1 cellular context compared by ENCODE assay signal in the genomic region with DNA sequence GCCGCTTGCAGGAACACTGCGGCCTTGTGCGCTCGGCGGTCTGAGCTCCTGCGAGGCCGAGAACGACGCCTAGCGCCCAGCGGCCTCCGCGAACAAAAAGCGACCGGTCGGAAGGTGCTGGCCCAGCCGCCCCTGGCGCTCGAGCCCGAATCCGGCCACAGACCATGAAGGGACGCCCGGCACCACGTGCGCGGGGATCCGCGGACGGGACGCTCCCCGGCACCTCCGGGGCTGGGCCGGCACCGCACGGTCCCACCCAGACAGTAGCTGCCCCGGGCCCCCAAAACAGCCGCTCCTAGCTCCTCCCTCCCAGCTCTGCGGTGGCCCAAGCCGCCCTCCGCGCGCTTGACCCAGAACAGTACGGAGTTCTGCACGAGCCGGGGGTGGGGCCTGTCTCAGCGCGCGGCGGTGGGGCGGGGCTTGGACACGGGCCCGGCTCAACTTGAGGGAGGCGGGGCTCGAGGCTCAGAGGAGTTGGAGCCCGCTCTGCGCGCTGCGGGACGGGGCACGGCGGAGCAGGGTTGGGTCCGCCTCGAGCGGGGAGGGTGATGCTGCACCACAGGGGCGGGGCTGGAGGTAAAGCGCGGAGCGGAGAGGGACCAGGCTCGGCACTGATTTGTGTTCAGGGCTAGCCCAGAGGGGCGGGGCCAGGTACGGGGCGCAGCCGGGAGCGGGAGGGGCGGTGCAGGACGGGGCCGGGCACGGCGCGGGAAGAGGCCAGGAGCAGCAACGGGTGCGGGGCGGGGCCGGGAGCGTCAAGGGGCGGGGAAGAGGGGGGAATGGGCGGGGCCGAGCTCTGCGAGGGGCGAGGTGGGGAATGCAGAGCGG.
A peak's percentile ranks its signal among the peaks of the same experiment; 100 is the strongest.
TF ChIP-seq lines count a peak whose summit lies in the region.

No MANE protein-coding gene starts in this region.

TF ChIP-seq in K562, 482 proteins besides CTCF, POLR2A, EP300 and RAD21 (continued from another document and continues in another):
- no peak for TF ChIP-seq TRIM25 (IDR thresholded peaks at IDR 0.05; ENCODE audit: borderline replicate concordance)
- TF ChIP-seq TEAD2 (tag; IDR thresholded peaks at IDR 0.05): no peak
- TF ChIP-seq ZNF699 (CRISPR knock-in tag; IDR thresholded peaks at IDR 0.05; ENCODE audit: insufficient replicate concordance): no peak
- TF ChIP-seq RNF2 (IDR thresholded peaks at IDR 0.05): peak; percentile 91
- TF ChIP-seq SMAD4 (CRISPR knock-in tag; conservative IDR thresholded peaks at IDR 0.05): peak; percentile 91
- TF ChIP-seq FUS (optimal IDR thresholded peaks at IDR 0.05; ENCODE audit: low read depth, low read length): peak; percentile 62
- TF ChIP-seq HMG20A (CRISPR knock-in tag; conservative IDR thresholded peaks at IDR 0.05): no peak
- no peak for TF ChIP-seq ZNF79 (CRISPR knock-in tag; IDR thresholded peaks at IDR 0.05; ENCODE audit: low read depth)
- TF ChIP-seq CTBP1 (IDR thresholded peaks at IDR 0.05; ENCODE audit: borderline replicate concordance): peak; percentile 90
- TF ChIP-seq ZNF12 (CRISPR knock-in tag; IDR thresholded peaks at IDR 0.05): no peak
- TF ChIP-seq ZFX (CRISPR knock-in tag; IDR thresholded peaks at IDR 0.05): peak; percentile 99
- TF ChIP-seq ZNF282 (CRISPR knock-in tag; IDR thresholded peaks at IDR 0.05): no peak
- TF ChIP-seq, protein P1, sequence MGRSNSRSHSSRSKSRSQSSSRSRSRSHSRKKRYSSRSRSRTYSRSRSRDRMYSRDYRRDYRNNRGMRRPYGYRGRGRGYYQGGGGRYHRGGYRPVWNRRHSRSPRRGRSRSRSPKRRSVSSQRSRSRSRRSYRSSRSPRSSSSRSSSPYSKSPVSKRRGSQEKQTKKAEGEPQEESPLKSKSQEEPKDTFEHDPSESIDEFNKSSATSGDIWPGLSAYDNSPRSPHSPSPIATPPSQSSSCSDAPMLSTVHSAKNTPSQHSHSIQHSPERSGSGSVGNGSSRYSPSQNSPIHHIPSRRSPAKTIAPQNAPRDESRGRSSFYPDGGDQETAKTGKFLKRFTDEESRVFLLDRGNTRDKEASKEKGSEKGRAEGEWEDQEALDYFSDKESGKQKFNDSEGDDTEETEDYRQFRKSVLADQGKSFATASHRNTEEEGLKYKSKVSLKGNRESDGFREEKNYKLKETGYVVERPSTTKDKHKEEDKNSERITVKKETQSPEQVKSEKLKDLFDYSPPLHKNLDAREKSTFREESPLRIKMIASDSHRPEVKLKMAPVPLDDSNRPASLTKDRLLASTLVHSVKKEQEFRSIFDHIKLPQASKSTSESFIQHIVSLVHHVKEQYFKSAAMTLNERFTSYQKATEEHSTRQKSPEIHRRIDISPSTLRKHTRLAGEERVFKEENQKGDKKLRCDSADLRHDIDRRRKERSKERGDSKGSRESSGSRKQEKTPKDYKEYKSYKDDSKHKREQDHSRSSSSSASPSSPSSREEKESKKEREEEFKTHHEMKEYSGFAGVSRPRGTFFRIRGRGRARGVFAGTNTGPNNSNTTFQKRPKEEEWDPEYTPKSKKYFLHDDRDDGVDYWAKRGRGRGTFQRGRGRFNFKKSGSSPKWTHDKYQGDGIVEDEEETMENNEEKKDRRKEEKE (IDR thresholded peaks at IDR 0.05; ENCODE audit: borderline replicate concordance in 1 of 2, control insufficient read depth in 1 of 2, low read depth in 2 of 2, low read length in 1 of 2): 0 out of 4 replicates have a peak, but pooled peaks of 1 of the 2 experiments have one; percentile 45
- TF ChIP-seq RBBP5 (IDR thresholded peaks at IDR 0.05; ENCODE audit: borderline replicate concordance, insufficient read depth, low read length, poor library complexity, severe bottlenecking): peak; percentile 79
- TF ChIP-seq, protein P2, sequence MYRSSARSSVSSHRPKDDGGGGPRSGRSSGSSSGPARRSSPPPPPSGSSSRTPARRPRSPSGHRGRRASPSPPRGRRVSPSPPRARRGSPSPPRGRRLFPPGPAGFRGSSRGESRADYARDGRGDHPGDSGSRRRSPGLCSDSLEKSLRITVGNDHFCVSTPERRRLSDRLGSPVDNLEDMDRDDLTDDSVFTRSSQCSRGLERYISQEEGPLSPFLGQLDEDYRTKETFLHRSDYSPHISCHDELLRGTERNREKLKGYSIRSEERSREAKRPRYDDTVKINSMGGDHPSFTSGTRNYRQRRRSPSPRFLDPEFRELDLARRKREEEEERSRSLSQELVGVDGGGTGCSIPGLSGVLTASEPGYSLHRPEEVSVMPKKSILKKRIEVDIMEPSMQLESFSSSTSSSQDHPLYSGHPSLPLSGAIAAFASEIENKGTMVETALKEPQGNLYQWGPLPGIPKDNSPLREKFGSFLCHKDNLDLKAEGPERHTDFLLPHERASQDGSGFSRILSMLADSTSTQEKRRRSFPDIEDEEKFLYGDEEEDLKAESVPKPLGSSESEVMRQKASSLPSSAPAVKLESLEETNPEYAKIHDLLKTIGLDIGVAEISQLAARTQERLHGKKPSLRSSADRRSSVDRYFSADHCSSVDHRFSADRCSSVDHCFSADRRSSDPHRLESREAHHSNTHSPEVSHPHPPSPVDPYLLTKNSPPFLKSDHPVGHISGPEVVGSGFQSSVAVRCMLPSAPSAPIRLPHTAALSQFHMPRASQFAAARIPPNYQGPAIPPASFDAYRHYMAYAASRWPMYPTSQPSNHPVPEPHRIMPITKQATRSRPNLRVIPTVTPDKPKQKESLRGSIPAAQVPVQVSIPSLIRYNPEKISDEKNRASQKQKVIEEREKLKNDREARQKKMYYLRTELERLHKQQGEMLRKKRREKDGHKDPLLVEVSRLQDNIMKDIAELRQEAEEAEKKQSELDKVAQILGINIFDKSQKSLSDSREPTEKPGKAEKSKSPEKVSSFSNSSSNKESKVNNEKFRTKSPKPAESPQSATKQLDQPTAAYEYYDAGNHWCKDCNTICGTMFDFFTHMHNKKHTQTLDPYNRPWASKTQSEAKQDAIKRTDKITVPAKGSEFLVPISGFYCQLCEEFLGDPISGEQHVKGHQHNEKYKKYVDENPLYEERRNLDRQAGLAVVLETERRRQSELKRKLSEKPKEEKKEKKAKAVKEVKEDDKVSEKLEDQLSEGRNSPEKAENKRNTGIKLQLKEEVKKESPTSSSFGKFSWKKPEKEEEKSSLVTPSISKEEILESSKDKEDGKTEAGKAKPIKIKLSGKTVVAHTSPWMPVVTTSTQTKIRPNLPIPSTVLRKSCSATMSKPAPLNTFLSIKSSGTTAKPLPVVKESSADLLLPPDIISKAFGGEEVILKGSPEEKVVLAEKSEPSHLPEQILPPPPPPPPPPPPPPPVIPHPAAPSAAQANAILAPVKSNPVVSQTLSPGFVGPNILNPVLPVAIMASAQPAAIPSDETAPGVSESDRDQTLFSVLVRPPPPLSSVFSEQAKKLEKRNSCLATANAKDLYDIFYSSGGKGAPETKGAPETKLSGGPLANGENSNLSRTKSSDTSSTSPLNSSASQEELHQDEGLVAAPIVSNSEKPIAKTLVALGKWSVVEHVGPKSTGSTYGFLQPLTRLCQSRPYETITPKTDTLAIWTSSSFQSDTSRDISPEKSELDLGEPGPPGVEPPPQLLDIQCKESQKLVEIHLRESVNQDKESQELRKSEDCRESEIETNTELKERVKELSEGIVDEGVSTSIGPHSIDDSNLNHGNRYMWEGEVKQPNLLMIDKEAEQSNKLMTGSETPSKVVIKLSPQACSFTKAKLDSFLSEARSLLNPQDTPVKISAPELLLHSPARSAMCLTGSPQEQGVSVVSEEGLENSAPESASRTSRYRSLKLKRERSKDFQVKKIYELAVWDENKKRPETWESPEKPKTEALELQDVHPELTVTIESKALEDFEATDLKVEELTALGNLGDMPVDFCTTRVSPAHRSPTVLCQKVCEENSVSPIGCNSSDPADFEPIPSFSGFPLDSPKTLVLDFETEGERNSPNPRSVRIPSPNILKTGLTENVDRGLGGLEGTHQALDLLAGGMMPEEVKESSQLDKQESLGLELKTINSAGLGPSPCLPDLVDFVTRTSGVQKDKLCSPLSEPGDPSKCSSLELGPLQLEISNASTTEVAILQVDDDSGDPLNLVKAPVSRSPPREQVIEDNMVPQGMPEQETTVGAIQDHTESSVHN (IDR thresholded peaks at IDR 0.05; ENCODE audit: borderline replicate concordance in 1 of 2, low read depth in 1 of 2): no peak
- peak; percentile 75 for TF ChIP-seq PCBP1 (IDR thresholded peaks at IDR 0.05; ENCODE audit: low read depth, low read length, poor library complexity, severe bottlenecking)
- no peak; the same call in 1 of the 2 replicates for TF ChIP-seq ATF1 (CRISPR knock-in tag; IDR thresholded peaks at IDR 0.05)
- peak; percentile 73 for TF ChIP-seq ATF1 (tag; IDR thresholded peaks at IDR 0.05)
- TF ChIP-seq POLR3A (IDR thresholded peaks at IDR 0.05; ENCODE audit: borderline replicate concordance, extremely low read depth, insufficient read depth, insufficient read length): no peak
- no peak for TF ChIP-seq RREB1 (CRISPR knock-in tag; IDR thresholded peaks at IDR 0.05)
- peak; percentile 12 for TF ChIP-seq NCOR1 (IDR thresholded peaks at IDR 0.05)
- peak; percentile 39; the same call in 1 of the 2 replicates for TF ChIP-seq HNRNPL (IDR thresholded peaks at IDR 0.05; ENCODE audit: low read depth, low read length)
- TF ChIP-seq ZNF316 (IDR thresholded peaks at IDR 0.05): peak; percentile 91
- no peak for TF ChIP-seq SETDB1 (IDR thresholded peaks at IDR 0.05; ENCODE audit: low read length)
- no peak for TF ChIP-seq ARHGAP35 (IDR thresholded peaks at IDR 0.05; ENCODE audit: partially characterized antibody)
- TF ChIP-seq SRF (CRISPR knock-in tag; IDR thresholded peaks at IDR 0.05): peak in 1 of 2 experiments; percentile 18; a peak in 1 of 4 replicates
- TF ChIP-seq TAF1 (IDR thresholded peaks at IDR 0.05; ENCODE audit: control insufficient read depth, extremely low read depth, insufficient read depth, low read length, severe bottlenecking): peak; percentile 40
- TF ChIP-seq PHF21A (IDR thresholded peaks at IDR 0.05; ENCODE audit: borderline replicate concordance, low read depth): peak; percentile 100
- TF ChIP-seq STAG1 (CRISPR knock-in tag; IDR thresholded peaks at IDR 0.05; ENCODE audit: borderline replicate concordance): peak; percentile 52; the same call in 1 of the 2 replicates
- TF ChIP-seq, protein P3, sequence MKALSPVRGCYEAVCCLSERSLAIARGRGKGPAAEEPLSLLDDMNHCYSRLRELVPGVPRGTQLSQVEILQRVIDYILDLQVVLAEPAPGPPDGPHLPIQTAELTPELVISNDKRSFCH (CRISPR knock-in tag; IDR thresholded peaks at IDR 0.05): no peak
- TF ChIP-seq, protein P3 (tag; IDR thresholded peaks at IDR 0.05): peak; percentile 84
- no peak for TF ChIP-seq NCOA4 (IDR thresholded peaks at IDR 0.05; ENCODE audit: partially characterized antibody)
